In the genomic region with DNA sequence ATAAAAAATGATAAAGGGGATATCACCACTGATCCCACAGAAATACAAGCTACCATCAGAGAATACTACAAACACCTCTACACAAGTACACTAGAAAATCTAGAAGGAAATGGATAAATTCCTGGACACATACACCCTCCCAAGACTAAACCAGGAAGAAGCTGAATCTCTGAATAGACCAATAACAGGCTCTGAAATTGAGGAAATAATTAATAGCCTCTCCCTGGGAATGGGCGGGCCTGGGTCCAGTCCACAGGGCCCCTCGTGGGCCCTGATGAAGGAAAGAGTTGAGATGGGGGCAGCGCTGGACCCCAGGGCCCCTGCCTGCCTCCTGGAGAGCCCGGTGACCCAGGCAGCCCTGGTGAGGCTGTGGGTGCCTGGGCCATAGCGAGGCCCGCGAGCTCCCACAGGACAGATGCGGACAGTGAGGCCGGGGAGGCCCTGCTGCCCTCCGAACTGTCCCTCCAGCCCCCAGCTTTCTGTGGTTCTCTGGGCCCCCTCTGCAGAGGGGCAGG, we compare ENCODE assay signal across 8 cellular contexts.
DNase-seq lines count a peak whose midpoint lies in the region; ATAC-seq and TF ChIP-seq lines count a peak whose summit lies in the region.
"Not testable (repeated sequence)": the region's sequence is repeated elsewhere in the genome, so short reads cannot be mapped to it uniquely, and the experiment has no call there.

No MANE protein-coding gene starts in this region.

- CTCF ChIA-PET in CD8-positive, alpha-beta memory T cell (lab: Charles Lee), result interaction anchor here (1.8 to 3.2 kb wide), 5 partner anchors 8 to 528 kb away, joined by 5 to 43 read pairs (median 10); a partner anchor contains a TSS

- not testable (repeated sequence) for H3K27me3 ChIP-seq in CD8-positive, alpha-beta memory T cell (ENCODE audit: insufficient read depth, low read length, poor library complexity, severe bottlenecking); RWPE2 (ENCODE audit: insufficient read depth, poor library complexity, severe bottlenecking); ascending aorta

- H3K4me1 Mint-ChIP-seq in CD8-positive, alpha-beta memory T cell, result peaks cover 38 to 45% (median 41%) of the 10 kb centered on the region in 3 donors
- H3K4me1 Mint-ChIP-seq in stimulated activated naive B cell treated with anti-CD40 and anti-IgM and Interleukin-4, amounts not matched to agents 10 μg/mL and 1 μg/mL and 100 μg/mL, for 72 hours, result peaks cover 11 to 44% of the 10 kb centered on the region in 2 donors

- H3K36me3 Mint-ChIP-seq in CD8-positive, alpha-beta memory T cell, result peaks cover 0 to 12% (median 0%) of the 10 kb centered on the region in 3 donors
- H3K36me3 Mint-ChIP-seq in stimulated activated naive B cell treated with anti-CD40 and anti-IgM and Interleukin-4, amounts not matched to agents 10 μg/mL and 1 μg/mL and 100 μg/mL, for 72 hours, result not testable (repeated sequence)

- POLR2A ChIA-PET in CD8-positive, alpha-beta memory T cell (lab: Charles Lee), result not testable (repeated sequence)

- H3K36me3 ChIP-seq in CD8-positive, alpha-beta memory T cell (ENCODE audit: insufficient read depth, low read length); RWPE2 (ENCODE audit: low read depth); ascending aorta; mucosa of descending colon (ENCODE audit: low read depth): not testable (repeated sequence)

- H3K9me3 ChIP-seq in CD8-positive, alpha-beta memory T cell (ENCODE audit: low read length); RWPE2 (ENCODE audit: severe bottlenecking); ascending aorta; mucosa of descending colon: not testable (repeated sequence)

- H3K4me3 ChIP-seq in CD8-positive, alpha-beta memory T cell (ENCODE audit: low read length), result peak overlapping the region; percentile 77
- peak overlapping the region; percentile 59 for H3K4me3 ChIP-seq in RWPE2 (ENCODE audit: severe bottlenecking)
- H3K4me3 ChIP-seq in ascending aorta, result peak overlapping the region; percentile 73 to 74
- peak overlapping the region; percentile 72 to 81 for H3K4me3 ChIP-seq in foreskin fibroblast (ENCODE audit: low read depth in 1 of 2, low read length in 2 of 2)
- H3K4me3 ChIP-seq in mucosa of descending colon, result not testable (repeated sequence)

- intact Hi-C loops in ascending aorta (cut with DNase I); mucosa of descending colon (cut with DNase I, micrococcal nuclease): not testable (repeated sequence)

- H3K27ac ChIP-seq in CD8-positive, alpha-beta memory T cell (ENCODE audit: low read depth, low read length), result peak overlapping the region; percentile 38
- peak overlapping the region; percentile 35 for H3K27ac ChIP-seq in RWPE2 (ENCODE audit: poor library complexity, severe bottlenecking)
- H3K27ac ChIP-seq in ascending aorta, result peak overlapping the region; percentile 85 to 86

- not testable (repeated sequence) for TF ChIP-seq CTCF in RWPE2 (IDR thresholded peaks at IDR 0.05; ENCODE audit: poor library complexity, severe bottlenecking); ascending aorta (IDR thresholded peaks at IDR 0.05); foreskin fibroblast (IDR thresholded peaks at IDR 0.05; ENCODE audit: low read depth, low read length); mucosa of descending colon (IDR thresholded peaks at IDR 0.05)

- DNase-seq in CD8-positive, alpha-beta memory T cell; RWPE2 (ENCODE audit: low spot score); ascending aorta (ENCODE audit: low spot score in 2 of 2); mucosa of descending colon; stimulated activated naive B cell treated with anti-CD40 and anti-IgM and Interleukin-4, amounts not matched to agents 10 μg/mL and 1 μg/mL and 100 μg/mL, for 72 hours: not testable (repeated sequence)
- DNase-seq in foreskin fibroblast, result peak in 1 of 2 donors; percentile 40

- H3K27ac Mint-ChIP-seq in CD8-positive, alpha-beta memory T cell, result peak overlapping the region in 7 of 8 donors; percentile 14 to 97 (median 64)
- peak overlapping the region; percentile 77 for H3K27ac Mint-ChIP-seq in stimulated activated naive B cell treated with anti-CD40 and anti-IgM and Interleukin-4, amounts not matched to agents 10 μg/mL and 1 μg/mL and 100 μg/mL, for 72 hours

- H3K4me1 ChIP-seq in CD8-positive, alpha-beta memory T cell (ENCODE audit: insufficient read depth, low read length); RWPE2 (ENCODE audit: insufficient read depth, poor library complexity, severe bottlenecking); ascending aorta; mucosa of descending colon (ENCODE audit: low read depth): not testable (repeated sequence)

- ATAC-seq in GM21528 (IDR thresholded peaks at IDR 0.05; ENCODE audit: low FRiP score, unreplicated experiment), result peak; percentile 27
- peak; percentile 16 for ATAC-seq in HG03175 (IDR thresholded peaks at IDR 0.05; ENCODE audit: unreplicated experiment)
- peak; percentile 43 for ATAC-seq in RWPE2 (ENCODE audit: low read depth)
- peak; percentile 25 for ATAC-seq in mucosa of descending colon
- peak; percentile 9 to 10 for ATAC-seq in stimulated activated naive B cell treated with anti-CD40 and anti-IgM and Interleukin-4, amounts not matched to agents 10 μg/mL and 1 μg/mL and 100 μg/mL, for 72 hours (replicated peaks)

- H3K27me3 Mint-ChIP-seq in CD8-positive, alpha-beta memory T cell, result not testable (repeated sequence)
- H3K27me3 Mint-ChIP-seq in stimulated activated naive B cell treated with anti-CD40 and anti-IgM and Interleukin-4, amounts not matched to agents 10 μg/mL and 1 μg/mL and 100 μg/mL, for 72 hours, result peaks cover 3 to 10% of the 10 kb centered on the region in 2 donors

- H3K9me3 Mint-ChIP-seq in CD8-positive, alpha-beta memory T cell; stimulated activated naive B cell treated with anti-CD40 and anti-IgM and Interleukin-4, amounts not matched to agents 10 μg/mL and 1 μg/mL and 100 μg/mL, for 72 hours: not testable (repeated sequence)

- H3K4me3 Mint-ChIP-seq in CD8-positive, alpha-beta memory T cell, result peak overlapping the region; percentile 46 to 99 (median 91)
- H3K4me3 Mint-ChIP-seq in stimulated activated naive B cell treated with anti-CD40 and anti-IgM and Interleukin-4, amounts not matched to agents 10 μg/mL and 1 μg/mL and 100 μg/mL, for 72 hours, result peak overlapping the region; percentile 88 to 93

Comparison
In these comparisons a context has a peak if more than half of its experiments do, and no peak if none do; other contexts are left out.
1. H3K27ac ChIP-seq: peak in every context shown above with its lines; median percentile 86 in ascending aorta; 38 in CD8-positive, alpha-beta memory T cell; 35 in RWPE2.